In genomic region chr1:7667625-7668218, GRCh38 we compare ENCODE assay signal across 1 cellular context.
TF ChIP-seq lines count a peak whose summit lies in the region.

No MANE protein-coding gene starts in this region.

TF ChIP-seq in HepG2, 621 proteins besides CTCF, POLR2A, EP300 and RAD21 (continued from another document):
- TF ChIP-seq RNF219 (CRISPR knock-in tag; IDR thresholded peaks at IDR 0.05) (no peak), XRCC5 (optimal IDR thresholded peaks at IDR 0.05; ENCODE audit: low read length) (peak; percentile 69), TRAFD1 (CRISPR knock-in tag; IDR thresholded peaks at IDR 0.05; ENCODE audit: borderline replicate concordance) (no peak), ZBTB33 (CRISPR knock-in tag; IDR thresholded peaks at IDR 0.05) (0 out of 2 replicates have a peak, but pooled peaks have one; percentile 36), MTF1 (CRISPR knock-in tag; IDR thresholded peaks at IDR 0.05) (no peak), ZNF329 (CRISPR knock-in tag; IDR thresholded peaks at IDR 0.05; ENCODE audit: low read depth) (0 out of 2 replicates have a peak, but pooled peaks have one; percentile 42), MBNL3 (CRISPR knock-in tag; conservative IDR thresholded peaks at IDR 0.05) (no peak), ERF (CRISPR knock-in tag; IDR thresholded peaks at IDR 0.05) (0 out of 2 replicates have a peak, but pooled peaks have one; percentile 39), REPIN1 (CRISPR knock-in tag; IDR thresholded peaks at IDR 0.05; ENCODE audit: borderline replicate concordance, low read depth) (0 out of 2 replicates have a peak, but pooled peaks have one; percentile 30), SNAPC2 (CRISPR knock-in tag; IDR thresholded peaks at IDR 0.05) (no peak), ZNF879 (CRISPR knock-in tag; IDR thresholded peaks at IDR 0.05) (no peak), SNRNP70 (IDR thresholded peaks at IDR 0.05; ENCODE audit: low read depth, low read length) (no peak), ZNF580 (CRISPR knock-in tag; IDR thresholded peaks at IDR 0.05; ENCODE audit: borderline replicate concordance, low read depth) (peak; percentile 45; the same call in 1 of the 2 replicates), ELK4 (CRISPR knock-in tag; IDR thresholded peaks at IDR 0.05; ENCODE audit: borderline replicate concordance) (no peak), TEAD2 (CRISPR knock-in tag; IDR thresholded peaks at IDR 0.05) (no peak), ZNF614 (CRISPR knock-in tag; IDR thresholded peaks at IDR 0.05; ENCODE audit: borderline replicate concordance) (peak; percentile 35; the same call in 1 of the 2 replicates)
